In the genomic region with DNA sequence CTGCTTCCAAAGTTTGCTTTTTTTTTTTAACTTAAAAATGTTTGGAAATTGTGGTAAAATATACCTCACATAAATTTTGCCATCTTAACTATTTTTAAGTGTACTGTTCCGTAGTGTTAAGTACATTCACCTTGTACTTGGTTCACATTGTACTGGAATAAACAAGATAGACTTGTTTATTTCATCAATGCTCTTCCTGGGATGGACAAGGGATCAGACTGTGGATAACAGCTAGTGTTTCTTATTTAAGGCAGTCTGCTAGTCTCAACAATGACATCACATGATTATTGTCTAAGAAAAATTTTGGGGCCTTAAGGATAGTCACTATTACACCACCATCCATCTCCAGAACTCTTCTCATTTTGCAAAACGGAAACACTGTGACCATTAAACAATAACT, we compare ENCODE assay signal across 25 cellular contexts.
"Had no signal": no experiment of that assay in that cellular context is flagged by ENCODE, and none has a peak within 500 bp of the region (broad histone marks: within the 10 kb centered on the region; RNA-seq: fewer than 3 reads in every experiment).

No MANE protein-coding gene starts in this region.

- H3K9ac ChIP-seq: KMS-11 had no signal

- H3K4me1 ChIP-seq: Peyer's patch had no signal

- DNase-seq: Kasumi-1, MM.1S, NCI-H1092 treated with DMSO at 0.1 percent for 48 hours, NCI-H1436, NCI-H187, NCI-H2029, NCI-H2081 treated with DMSO at 0.1 percent for 48 hours, NCI-H2171, NCI-H226, NCI-H446, NCI-H510A, NCI-H524 treated with DMSO at 0.1 percent for 48 hours, NCI-H69, NCI-H774, OCI-M1, PC-9, Peyer's patch, SIG-M5, SW 1271 had no signal

- H3K9me3 Mint-ChIP-seq: IgD-negative memory B cell had no signal

- H2AFZ ChIP-seq: PC-9 had no signal

- H3K9me3 ChIP-seq: Peyer's patch, SJSA1 had no signal

- H3K27ac ChIP-seq: KMS-11, PC-9, SJSA1, SK-N-MC had no signal

- ATAC-seq: HepG2, K562 had no signal

- H3K4me2 ChIP-seq: KMS-11, PC-9 had no signal

- H3K4me3 ChIP-seq: K562, PC-9, SJSA1, SK-N-MC had no signal

- H3K27me3 ChIP-seq: Peyer's patch had no signal

- H3K36me3 Mint-ChIP-seq: IgD-negative memory B cell had no signal

- H3K36me3 ChIP-seq: Peyer's patch, SJSA1 had no signal
